In genomic region chr4:20829958-20830357, GRCh38 we compare ENCODE assay signal across 17 cellular contexts.
"Had no signal": no experiment of that assay in that cellular context is flagged by ENCODE, and none has a peak within 500 bp of the region (broad histone marks: within the 10 kb centered on the region; RNA-seq: fewer than 3 reads in every experiment).

No MANE protein-coding gene starts in this region.

- H3K27ac ChIP-seq: ascending aorta, esophagus muscularis mucosa, heart left ventricle, left ventricle myocardium inferior, testis, upper lobe of right lung had no signal

- H3K36me3 ChIP-seq: ascending aorta, esophagus muscularis mucosa, heart left ventricle, left ventricle myocardium inferior, upper lobe of right lung had no signal

- ATAC-seq: activated CD8-positive, alpha-beta T cell treated with anti-CD3 and anti-CD28 coated beads, Interleukin-2, amount 10 ng/mL, durations not matched to agents 7 days and 5 days; heart left ventricle; sciatic nerve; stimulated activated naive CD8-positive, alpha-beta T cell treated with anti-CD3 and anti-CD28 coated beads, Interleukin-15, amount 100 ng/mL, for 72 hours; upper lobe of right lung had no signal

- H3K9me3 ChIP-seq: ascending aorta, esophagus muscularis mucosa, heart left ventricle, testis, upper lobe of right lung had no signal

- H3K27me3 ChIP-seq: ascending aorta, esophagus muscularis mucosa, heart left ventricle, testis, upper lobe of right lung had no signal

- H3K4me1 ChIP-seq: ascending aorta, esophagus muscularis mucosa, heart left ventricle, left ventricle myocardium inferior, testis, upper lobe of right lung had no signal

- H3K4me3 ChIP-seq: ascending aorta, esophagus muscularis mucosa, heart left ventricle, left ventricle myocardium inferior, testis, upper lobe of right lung had no signal

- FAIRE-seq: frontal cortex, kidney had no signal

- DNase-seq: activated CD4-positive, alpha-beta T cell treated with anti-CD3 and anti-CD28 coated beads for 4 hours; activated CD8-positive, alpha-beta memory T cell treated with anti-CD3 and anti-CD28 coated beads, Interleukin-2, amount 50 U/mL, for 48 hours; activated CD8-positive, alpha-beta T cell treated with anti-CD3 and anti-CD28 coated beads, Interleukin-2, amount 10 ng/mL, durations not matched to agents 7 days and 5 days; activated naive CD8-positive, alpha-beta T cell treated with anti-CD3 and anti-CD28 coated beads, Interleukin-2, amount 10 ng/mL, durations not matched to agents 7 days and 5 days; endodermal cell; heart left ventricle; kidney; left ventricle myocardium inferior; stimulated activated CD4-positive, alpha-beta T cell treated with anti-CD3 and anti-CD28 coated beads, Interleukin-4, amount 100 ng/mL, for 24 hours; stimulated activated naive CD8-positive, alpha-beta T cell treated with anti-CD3 and anti-CD28 coated beads, Interleukin-15, amount 100 ng/mL, for 72 hours; T-helper 1 cell; testis; upper lobe of right lung had no signal
